ENCODE assay signal across 8 cellular contexts in the genomic region with DNA sequence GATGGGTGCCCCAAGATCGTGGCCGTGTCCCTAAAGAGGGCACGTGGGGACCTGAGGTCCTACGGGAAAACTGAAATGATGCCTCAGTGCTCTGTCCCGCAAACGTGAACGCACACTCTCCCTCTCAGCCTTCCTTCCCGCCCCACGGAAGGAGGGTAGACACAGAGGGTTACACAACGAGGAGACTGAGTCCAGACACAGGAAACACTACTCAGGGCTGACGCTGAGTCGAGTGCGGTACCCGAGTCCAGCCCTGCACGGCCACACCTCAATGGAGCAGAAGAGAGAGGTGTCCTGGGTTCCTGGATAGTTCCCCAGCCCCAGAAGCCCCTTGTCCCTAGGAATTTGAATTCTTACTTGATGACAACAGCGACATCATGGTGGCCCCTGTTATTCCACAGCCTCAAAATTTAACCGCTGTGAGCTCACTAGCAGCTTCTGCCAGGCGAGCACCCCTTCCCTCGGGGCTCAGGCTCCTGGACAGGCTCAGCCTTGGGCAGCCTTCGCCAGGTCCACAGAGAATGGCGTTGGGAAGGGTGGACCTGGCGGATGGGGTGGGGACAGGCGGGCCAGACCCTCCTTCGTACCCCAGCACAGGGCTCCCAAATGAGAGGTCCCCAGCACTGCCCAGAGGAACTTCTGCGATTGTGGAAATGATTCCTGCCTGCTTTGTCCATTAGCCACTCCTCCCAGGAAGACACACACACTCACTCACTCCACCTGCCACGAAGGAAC. TPM values are rescaled to one million over a fixed set of nuclear protein-coding genes. Genes with fewer than 3 reads are reported as not detected.
DNase-seq lines count a peak whose midpoint lies in the region; ATAC-seq and TF ChIP-seq lines count a peak whose summit lies in the region.

No MANE protein-coding gene starts in this region.

- peaks cover 70% of the 10 kb centered on the region for H3K36me3 Mint-ChIP-seq in Calu3 (ENCODE audit: insufficient read depth, unreplicated experiment)
- H3K36me3 Mint-ChIP-seq in stimulated activated effector memory CD8-positive, alpha-beta T cell treated with anti-CD3 and anti-CD28 coated beads, Interleukin-12 subunit alpha, Interleukin-12 subunit beta, amount 100 ng/mL, for 72 hours, result peaks cover 39% of the 10 kb centered on the region

- CTCF ChIA-PET in Calu3 (lab: Charles Lee) (interaction anchor here (0.6 to 3.5 kb wide), 6 partner anchors 10 to 60 kb away, joined by 5 to 38 read pairs (median 6); a partner anchor contains a TSS), PC-3 (lab: Charles Lee) (interaction anchor here (0.6 to 1.9 kb wide), 4 partner anchors 13 to 1560 kb away, joined by 3 to 31 read pairs (median 4); a partner anchor contains a TSS)

- H3K9me3 Mint-ChIP-seq in Calu3 (ENCODE audit: low read depth, unreplicated experiment), result no peaks in the 10 kb centered on the region
- H3K9me3 Mint-ChIP-seq in stimulated activated effector memory CD8-positive, alpha-beta T cell treated with anti-CD3 and anti-CD28 coated beads, Interleukin-12 subunit alpha, Interleukin-12 subunit beta, amount 100 ng/mL, for 72 hours, result no peaks in the 10 kb centered on the region

- H3K9me2 ChIP-seq in PC-3 (replicated peaks; ENCODE audit: low read length), result no peaks in the 10 kb centered on the region

- peak overlapping the region; percentile 97 for H3K27ac Mint-ChIP-seq in Calu3 (ENCODE audit: unreplicated experiment)
- H3K27ac Mint-ChIP-seq in stimulated activated effector memory CD8-positive, alpha-beta T cell treated with anti-CD3 and anti-CD28 coated beads, Interleukin-12 subunit alpha, Interleukin-12 subunit beta, amount 100 ng/mL, for 72 hours, result peak overlapping the region; percentile 97

- H3K27ac ChIP-seq in PC-3 (ENCODE audit: low read length) (peak overlapping the region; percentile 7; the same call in 1 of the 2 replicates), angular gyrus (ENCODE audit: low read depth, low read length) (peak overlapping the region; percentile 76), iPS-20b (ENCODE audit: low read length) (no peak overlapping the region), foreskin keratinocyte (no peak overlapping the region)

- H4K20me1 ChIP-seq in PC-3 (ENCODE audit: low read length), result no peaks in the 10 kb centered on the region

- intact Hi-C loops in Calu3 (cut with micrococcal nuclease; ENCODE audit: unreplicated experiment) (no loop called here), PC-3 (cut with micrococcal nuclease) (no loop called here)

- DNase-seq in Calu3, result no peak
- DNase-seq in PC-3, result no peak
- peak in 1 of 2 donors; percentile 9 for DNase-seq in stimulated activated effector memory CD8-positive, alpha-beta T cell treated with anti-CD3 and anti-CD28 coated beads, Interleukin-12 subunit alpha, Interleukin-12 subunit beta, amount 100 ng/mL, for 72 hours (ENCODE audit: low spot score in 2 of 2)
- no peak for DNase-seq in foreskin keratinocyte
- no peak for DNase-seq in SK-N-DZ (ENCODE audit: low spot score)

- H3K27me3 Mint-ChIP-seq in Calu3 (ENCODE audit: unreplicated experiment), result no peaks in the 10 kb centered on the region

- H3K9ac ChIP-seq in PC-3 (ENCODE audit: low read length) (peak overlapping the region; percentile 59), iPS-20b (ENCODE audit: low read depth, low read length) (no peak overlapping the region)

- BruUV-seq in Calu3 (replicated peaks; lab: Mats Ljungman, UMichigan) (TSS peak; percentile 35), PC-3 (replicated peaks; lab: Mats Ljungman, UMichigan) (TSS peak; percentile 40)

- H3K36me3 ChIP-seq in PC-3 (ENCODE audit: low read depth, low read length) (no peaks in the 10 kb centered on the region; the same call in 1 of the 2 replicates), iPS-20b (ENCODE audit: insufficient read depth, low read depth, low read length) (no peaks in the 10 kb centered on the region)

- H3F3A ChIP-seq in PC-3 (ENCODE audit: low read length, unreplicated experiment), result no peaks in the 10 kb centered on the region

- peak overlapping the region; percentile 85 for H3K4me3 Mint-ChIP-seq in Calu3 (ENCODE audit: low read depth, unreplicated experiment)
- peak overlapping the region; percentile 95 for H3K4me3 Mint-ChIP-seq in stimulated activated effector memory CD8-positive, alpha-beta T cell treated with anti-CD3 and anti-CD28 coated beads, Interleukin-12 subunit alpha, Interleukin-12 subunit beta, amount 100 ng/mL, for 72 hours

- peak overlapping the region; percentile 99 for H3K4me2 ChIP-seq in PC-3 (ENCODE audit: low read length)

- H3K4me3 ChIP-seq in PC-3 (ENCODE audit: low read length) (peak overlapping the region; percentile 78), iPS-20b (ENCODE audit: low read length) (peak overlapping the region; percentile 63)

- H3K9me3 ChIP-seq in PC-3 (ENCODE audit: low read length) (no peaks in the 10 kb centered on the region), iPS-20b (ENCODE audit: insufficient read depth, low read depth, low read length) (no peaks in the 10 kb centered on the region)

- peak overlapping the region; percentile 71 for H2AFZ ChIP-seq in PC-3 (ENCODE audit: low read length)

- POLR2A ChIA-PET in PC-3 (lab: Charles Lee; ENCODE audit: unreplicated experiment), result no interaction called here

- H3K79me2 ChIP-seq in PC-3 (ENCODE audit: low read length), result peaks cover 33% of the 10 kb centered on the region

- ATAC-seq in PC-3 (no peak; the same call in 1 of the 2 replicates), foreskin keratinocyte (no peak), HG02852 (IDR thresholded peaks at IDR 0.05; ENCODE audit: unreplicated experiment) (no peak)
- ATAC-seq in stimulated activated effector memory CD8-positive, alpha-beta T cell treated with anti-CD3 and anti-CD28 coated beads, Interleukin-12 subunit alpha, Interleukin-12 subunit beta, amount 100 ng/mL, for 72 hours, result no peak

- H3K27me3 ChIP-seq in PC-3 (ENCODE audit: low read length) (no peaks in the 10 kb centered on the region), iPS-20b (ENCODE audit: insufficient read depth, low read length) (peaks cover 44% of the 10 kb centered on the region), foreskin keratinocyte (no peaks in the 10 kb centered on the region)

- peaks cover 33% of the 10 kb centered on the region for H3K4me1 Mint-ChIP-seq in Calu3 (ENCODE audit: low read depth, unreplicated experiment)
- H3K4me1 Mint-ChIP-seq in stimulated activated effector memory CD8-positive, alpha-beta T cell treated with anti-CD3 and anti-CD28 coated beads, Interleukin-12 subunit alpha, Interleukin-12 subunit beta, amount 100 ng/mL, for 72 hours, result peaks cover 75% of the 10 kb centered on the region

- H3K4me1 ChIP-seq in PC-3 (ENCODE audit: insufficient read depth, low read length) (peaks cover 49% of the 10 kb centered on the region), iPS-20b (ENCODE audit: insufficient read depth, low read length) (no peaks in the 10 kb centered on the region), foreskin keratinocyte (peaks cover 8% of the 10 kb centered on the region)

- TF ChIP-seq CTCF in Calu3 (IDR thresholded peaks at IDR 0.05; ENCODE audit: unreplicated experiment) (no peak), PC-3 (conservative IDR thresholded peaks at IDR 0.05; ENCODE audit: low read depth, low read length) (no peak), foreskin keratinocyte (conservative IDR thresholded peaks at IDR 0.05) (no peak)

RNA-seq across cellular contexts. Expression of a gene that starts 1.0 kb away (rescaled TPM):
- total RNA-seq in Calu3 (2022) (80.6 and 82.9 TPM in 2 replicates), PC-3 (2014; rRNA removed) (25.8 and 44.5 TPM in 2 replicates), foreskin keratinocyte (27.1 and 34.0 TPM in 2 replicates)
- polyA plus RNA-seq in foreskin keratinocyte, result 41.6 and 53.0 TPM in 2 replicates
- 20.9 and 24.6 TPM in 2 replicates for polyA plus RNA-seq in SK-N-DZ (2014; cell fraction: cytosol; rRNA removed)
- 52.1 and 94.9 TPM in 2 replicates for polyA plus RNA-seq in SK-N-DZ (2014; cell fraction: nucleus; rRNA removed)

RNA-seq across cellular contexts. Expression of a gene that starts 7.1 kb away (rescaled TPM):
- total RNA-seq in Calu3 (2022) (5.1 and 8.5 TPM in 2 replicates), PC-3 (2014; rRNA removed) (8.3 and 11.9 TPM in 2 replicates), foreskin keratinocyte (1.8 and 2.6 TPM in 2 replicates)
- polyA plus RNA-seq in foreskin keratinocyte, result 2.1 and 2.5 TPM in 2 replicates
- polyA plus RNA-seq in SK-N-DZ (2014; cell fraction: cytosol; rRNA removed), result 8.2 and 11.3 TPM in 2 replicates
- 3.3 and 6.3 TPM in 2 replicates for polyA plus RNA-seq in SK-N-DZ (2014; cell fraction: nucleus; rRNA removed)

RNA-seq across cellular contexts. Expression of a gene that starts 9.5 kb away (rescaled TPM):
- total RNA-seq in Calu3 (2022), result 34.9 and 38.2 TPM in 2 replicates
- 10.2 and 19.5 TPM in 2 replicates for total RNA-seq in PC-3 (2014; rRNA removed)
- 4.2 and 4.8 TPM in 2 replicates for total RNA-seq in foreskin keratinocyte
- polyA plus RNA-seq in foreskin keratinocyte, result 2.8 and 2.9 TPM in 2 replicates
- 11.4 and 18.0 TPM in 2 replicates for polyA plus RNA-seq in SK-N-DZ (2014; cell fraction: cytosol; rRNA removed)
- 16.7 and 28.4 TPM in 2 replicates for polyA plus RNA-seq in SK-N-DZ (2014; cell fraction: nucleus; rRNA removed)

RNA-seq across cellular contexts. Expression of a gene that starts 19.2 kb away (rescaled TPM):
- total RNA-seq in Calu3 (2022), result 49.3 and 52.6 TPM in 2 replicates
- 32.2 and 40.1 TPM in 2 replicates for total RNA-seq in PC-3 (2014; rRNA removed)
- 18.2 and 18.4 TPM in 2 replicates for total RNA-seq in foreskin keratinocyte
- 18.6 and 18.7 TPM in 2 replicates for polyA plus RNA-seq in foreskin keratinocyte
- polyA plus RNA-seq in SK-N-DZ (2014; cell fraction: cytosol; rRNA removed), result 33.5 and 49.4 TPM in 2 replicates
- polyA plus RNA-seq in SK-N-DZ (2014; cell fraction: nucleus; rRNA removed), result 222 and 266 TPM in 2 replicates

RNA-seq across cellular contexts. Expression of a gene that starts 58.0 kb away (rescaled TPM):
- 40.3 and 49.4 TPM in 2 replicates for total RNA-seq in Calu3 (2022)
- 2.4 and 5.2 TPM in 2 replicates for total RNA-seq in PC-3 (2014; rRNA removed)
- 0.07 TPM in 1 of 2 replicates, not detected in the other for total RNA-seq in foreskin keratinocyte
- 0.03 and 0.07 TPM in 2 replicates for polyA plus RNA-seq in foreskin keratinocyte
- not detected in 2 replicates for polyA plus RNA-seq in SK-N-DZ (2014; cell fraction: cytosol; rRNA removed)
- 0.16 TPM in 1 of 2 replicates, not detected in the other for polyA plus RNA-seq in SK-N-DZ (2014; cell fraction: nucleus; rRNA removed)

Comparison
In these comparisons a context has a peak if more than half of its experiments do, and no peak if none do; other contexts are left out.
1. H3K27ac ChIP-seq: peak in PC-3 (single experiment) and angular gyrus (single experiment); none in iPS-20b (single experiment) and foreskin keratinocyte (single experiment).